Comparison of ENCODE assay signal across 7 cellular contexts in genomic region chr4:167233523-167234387, GRCh38. TPM values are rescaled to one million over a fixed set of nuclear protein-coding genes. Genes with fewer than 3 reads are reported as not detected.
DNase-seq lines count a peak whose midpoint lies in the region; ATAC-seq and TF ChIP-seq lines count a peak whose summit lies in the region.

No MANE protein-coding gene starts in this region.

- H3K9ac ChIP-seq in iPS-15b (ENCODE audit: low read depth, low read length) = no peak overlapping the region
- no peak overlapping the region for H3K9ac ChIP-seq in smooth muscle cell (ENCODE audit: low read depth)

- peaks cover 4% of the 10 kb centered on the region for H3K4me1 ChIP-seq in iPS-15b (ENCODE audit: control insufficient read depth, insufficient read depth, low read length)
- no peaks in the 10 kb centered on the region for H3K4me1 ChIP-seq in smooth muscle cell (ENCODE audit: low read depth)

- H3K36me3 ChIP-seq in iPS-15b (ENCODE audit: control insufficient read depth, insufficient read depth, low read length) (no peaks in the 10 kb centered on the region), smooth muscle cell (ENCODE audit: low read depth) (no peaks in the 10 kb centered on the region)

- WGBS in smooth muscle cell (ENCODE audit: low lambda C conversion rate) = 1% methylated on average over 47 of the region's 47 CpGs

- no peaks in the 10 kb centered on the region for H3K79me2 ChIP-seq in smooth muscle cell (ENCODE audit: low read depth)

- no peaks in the 10 kb centered on the region for H3K9me3 Mint-ChIP-seq in activated naive CD8-positive, alpha-beta T cell treated with anti-CD3 and anti-CD28 coated beads, Interleukin-2, amount 50 U/mL, for 24 hours

- H2AFZ ChIP-seq in smooth muscle cell (ENCODE audit: low read depth) = peak overlapping the region; percentile 34

- ATAC-seq in GM18870 (IDR thresholded peaks at IDR 0.05; ENCODE audit: unreplicated experiment) (peak; percentile 71), HG03378 (IDR thresholded peaks at IDR 0.05; ENCODE audit: unreplicated experiment) (peak; percentile 64)
- peak; percentile 63 for ATAC-seq in activated naive CD8-positive, alpha-beta T cell treated with anti-CD3 and anti-CD28 coated beads, Interleukin-2, amount 50 U/mL, for 24 hours

- no peak overlapping the region for H3K27ac ChIP-seq in smooth muscle cell (ENCODE audit: low read depth)

- TF ChIP-seq CTCF in smooth muscle cell (IDR thresholded peaks at IDR 0.05; ENCODE audit: borderline replicate concordance, insufficient read depth, poor library complexity, severe bottlenecking) = no peak

- H3K27me3 ChIP-seq in iPS-15b (ENCODE audit: control insufficient read depth, insufficient read depth, low read length) (peaks cover 37% of the 10 kb centered on the region), smooth muscle cell (ENCODE audit: low read depth) (peaks cover 79% of the 10 kb centered on the region)

- H3K4me3 ChIP-seq in iPS-15b (ENCODE audit: low read depth, low read length) (peak overlapping the region; percentile 86), smooth muscle cell (peak overlapping the region; percentile 56)

- H3K9me3 ChIP-seq in iPS-15b (ENCODE audit: control insufficient read depth, insufficient read depth, low read length) = no peaks in the 10 kb centered on the region
- H3K9me3 ChIP-seq in smooth muscle cell (replicated peaks; ENCODE audit: low read depth) = no peaks in the 10 kb centered on the region

- H3K27ac Mint-ChIP-seq in activated naive CD8-positive, alpha-beta T cell treated with anti-CD3 and anti-CD28 coated beads, Interleukin-2, amount 50 U/mL, for 24 hours = no peak overlapping the region

- peak overlapping the region; percentile 48 for H3K4me3 Mint-ChIP-seq in activated naive CD8-positive, alpha-beta T cell treated with anti-CD3 and anti-CD28 coated beads, Interleukin-2, amount 50 U/mL, for 24 hours

- H3F3A ChIP-seq in smooth muscle cell (ENCODE audit: low read depth) = no peaks in the 10 kb centered on the region

- H3K4me1 Mint-ChIP-seq in activated naive CD8-positive, alpha-beta T cell treated with anti-CD3 and anti-CD28 coated beads, Interleukin-2, amount 50 U/mL, for 24 hours = peaks cover 7% of the 10 kb centered on the region

- H3K27me3 Mint-ChIP-seq in activated naive CD8-positive, alpha-beta T cell treated with anti-CD3 and anti-CD28 coated beads, Interleukin-2, amount 50 U/mL, for 24 hours = peaks cover 31% of the 10 kb centered on the region

- H4K20me1 ChIP-seq in smooth muscle cell (ENCODE audit: low read depth) = no peaks in the 10 kb centered on the region

- DNase-seq in activated naive CD8-positive, alpha-beta T cell treated with anti-CD3 and anti-CD28 coated beads, Interleukin-2, amount 50 U/mL, for 24 hours = peak; percentile 11
- no peak for DNase-seq in smooth muscle cell (lab: John Stamatoyannopoulos, UW; ENCODE audit: unreplicated experiment)
- DNase-seq in HuH-7 (ENCODE audit: low spot score) = no peak
- DNase-seq in RPMI8226 = no peak

- no peaks in the 10 kb centered on the region for H3K36me3 Mint-ChIP-seq in activated naive CD8-positive, alpha-beta T cell treated with anti-CD3 and anti-CD28 coated beads, Interleukin-2, amount 50 U/mL, for 24 hours (ENCODE audit: low read depth)

- H3K4me2 ChIP-seq in smooth muscle cell = peak overlapping the region; percentile 94

RNA-seq across cellular contexts. Expression of gene SPOCK3, which starts 0.5 kb away (rescaled TPM):
- 0.22 and 0.49 TPM in 2 replicates for total RNA-seq in smooth muscle cell
- polyA plus RNA-seq in smooth muscle cell = not detected in 2 replicates
